15 cellular contexts compared by ENCODE assay signal in the genomic region with DNA sequence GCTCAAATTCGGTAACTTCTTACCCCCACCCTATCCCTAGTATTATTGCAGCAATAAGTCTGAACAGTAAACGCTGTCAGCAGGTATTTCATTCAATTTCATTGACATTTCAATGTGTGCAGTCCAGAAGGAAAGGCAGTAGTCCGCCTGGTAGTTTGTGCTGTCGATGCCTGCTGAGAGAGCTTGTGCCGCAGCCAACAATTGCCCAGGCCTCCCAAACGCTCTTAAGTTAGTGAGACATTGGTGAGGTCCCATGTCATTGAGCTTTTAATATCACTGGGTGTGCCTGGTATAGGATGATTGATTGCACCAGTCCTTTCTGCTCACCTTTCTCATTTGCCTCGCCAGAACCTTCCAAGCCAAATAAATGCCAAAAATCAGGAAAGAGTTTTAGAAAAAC. TPM values are rescaled to one million over a fixed set of nuclear protein-coding genes. Genes with fewer than 3 reads are reported as not detected.
"Had no signal": no experiment of that assay in that cellular context is flagged by ENCODE, and none has a peak within 500 bp of the region (broad histone marks: within the 10 kb centered on the region; RNA-seq: fewer than 3 reads in every experiment).

No MANE protein-coding gene starts in this region.

- H3K9ac ChIP-seq: parathyroid adenoma had no signal

- H3K36me3 ChIP-seq: colonic mucosa, prostate gland had no signal

- DNase-seq: colonic mucosa; dermis blood vessel endothelial cell; foreskin keratinocyte; islet precursor cell; left lung; mesenchymal stem cell; midbrain; retina; small intestine; stimulated activated CD4-positive, alpha-beta T cell treated with anti-CD3 and anti-CD28 coated beads, Interleukin-12 subunit alpha, Interleukin-12 subunit beta, amount 100 ng/mL, for 4 hours; stimulated activated naive CD4-positive, alpha-beta T cell treated with Interleukin-2 at 50 U/mL for 16 hours had no signal

- H3K9me3 ChIP-seq: colonic mucosa, left lung, prostate gland had no signal

- ATAC-seq: foreskin keratinocyte; left lung; natural killer cell treated with Interleukin-12 subunit alpha and Interleukin-12 subunit beta and Interleukin-15 and Interleukin-18, amount 100 ng/mL, for 72 hours had no signal

- H3K4me3 ChIP-seq: colonic mucosa, left lung, lung, prostate gland had no signal

- H3K4me1 ChIP-seq: colonic mucosa, parathyroid adenoma had no signal

- H2AFZ ChIP-seq: parathyroid adenoma had no signal

- H3K27me3 ChIP-seq: colonic mucosa, foreskin keratinocyte, left lung had no signal

- H3K27ac ChIP-seq: colonic mucosa, left lung, parathyroid adenoma, prostate gland had no signal

RNA-seq across cellular contexts. Expression of a gene that starts 33.8 kb away (rescaled TPM):
- total RNA-seq: foreskin keratinocyte had no signal
